ENCODE assay signal across 20 cellular contexts in genomic region chr17:48441862-48442261, GRCh38. TPM values are rescaled to one million over a fixed set of nuclear protein-coding genes. Genes with fewer than 3 reads are reported as not detected.
DNase-seq lines count a peak whose midpoint lies in the region; ATAC-seq and TF ChIP-seq lines count a peak whose summit lies in the region.
"Had no signal": no experiment of that assay in that cellular context is flagged by ENCODE, and none has a peak within 500 bp of the region (broad histone marks: within the 10 kb centered on the region; RNA-seq: fewer than 3 reads in every experiment).

No MANE protein-coding gene starts in this region.

- H3K9me3 ChIP-seq in HEK293 (ENCODE audit: control insufficient read depth, insufficient read depth, low read depth, low read length) = no peaks in the 10 kb centered on the region
- H3K9me3 ChIP-seq in naive thymus-derived CD4-positive, alpha-beta T cell (ENCODE audit: control insufficient read depth in 2 of 3, low read length in 3 of 3) = no peaks in the 10 kb centered on the region
- no peaks in the 10 kb centered on the region for H3K9me3 ChIP-seq in HAP-1
- H3K9me3 ChIP-seq: sigmoid colon, tibial artery had no signal

- H3K27ac ChIP-seq in HEK293 (ENCODE audit: extremely low read depth, low read depth, low read length) = no peak overlapping the region
- H3K27ac ChIP-seq in naive thymus-derived CD4-positive, alpha-beta T cell (ENCODE audit: low read depth, low read length) = peak overlapping the region; percentile 54
- H3K27ac ChIP-seq: 22Rv1, hepatocyte, sigmoid colon, SK-N-MC, tibial artery had no signal

- H3K27ac Mint-ChIP-seq in T-helper 1 cell treated with Interleukin-12 subunit alpha and Interleukin-12 subunit beta and Interleukin-4 antibody, amounts not matched to agents 30 μg/mL and 1 μg/mL, for 36 hours = peak overlapping the region; percentile 87
- peak overlapping the region; percentile 93 for H3K27ac Mint-ChIP-seq in activated T-helper 1 cell treated with anti-CD3 and anti-CD28 coated beads, Interleukin-12 subunit alpha, Interleukin-12 subunit beta, Interleukin-2, Interleukin-4 antibody, amounts not matched to agents 30 ng/mL and 10 ng/mL and 1 ng/mL, durations not matched to agents 14 hours and 24 hours and 36 hours
- H3K27ac Mint-ChIP-seq in naive thymus-derived CD4-positive, alpha-beta T cell = peak overlapping the region; percentile 69 to 96 (median 95)
- H3K27ac Mint-ChIP-seq: endodermal cell had no signal

- H3K4me3 ChIP-seq in HEK293 (ENCODE audit: low read depth, low read length) (no peak overlapping the region), HAP-1 (no peak overlapping the region)
- H3K4me3 ChIP-seq in naive thymus-derived CD4-positive, alpha-beta T cell (ENCODE audit: low read length) = peak overlapping the region; percentile 28
- H3K4me3 ChIP-seq: hepatocyte, sigmoid colon, tibial artery had no signal

- no peaks in the 10 kb centered on the region for H3K27me3 Mint-ChIP-seq in T-helper 1 cell treated with Interleukin-12 subunit alpha and Interleukin-12 subunit beta and Interleukin-4 antibody, amounts not matched to agents 30 μg/mL and 1 μg/mL, for 36 hours (ENCODE audit: low read depth)
- H3K27me3 Mint-ChIP-seq in activated T-helper 1 cell treated with anti-CD3 and anti-CD28 coated beads, Interleukin-12 subunit alpha, Interleukin-12 subunit beta, Interleukin-2, Interleukin-4 antibody, amounts not matched to agents 30 ng/mL and 10 ng/mL and 1 ng/mL, durations not matched to agents 14 hours and 24 hours and 36 hours (ENCODE audit: insufficient read depth) = no peaks in the 10 kb centered on the region
- no peaks in the 10 kb centered on the region for H3K27me3 Mint-ChIP-seq in naive thymus-derived CD4-positive, alpha-beta T cell

- in situ Hi-C loops in HAP-1 (cut with MboI; ENCODE audit: low sequenced_read_pairs) = no loop called here

- POLR2A ChIA-PET in HEK293 (lab: Yijun Ruan, JAX) = no interaction called here
- POLR2A ChIA-PET in naive thymus-derived CD4-positive, alpha-beta T cell (lab: Charles Lee) = interaction anchor here (0.5 to 15.2 kb wide), 9 partner anchors 9 to 351 kb away, joined by 3 to 183 read pairs (median 5); partner anchors contain the start of gene SKAP1

- peaks cover 76% of the 10 kb centered on the region for H3K4me1 Mint-ChIP-seq in T-helper 1 cell treated with Interleukin-12 subunit alpha and Interleukin-12 subunit beta and Interleukin-4 antibody, amounts not matched to agents 30 μg/mL and 1 μg/mL, for 36 hours (ENCODE audit: low read depth)
- peaks cover 86% of the 10 kb centered on the region for H3K4me1 Mint-ChIP-seq in activated T-helper 1 cell treated with anti-CD3 and anti-CD28 coated beads, Interleukin-12 subunit alpha, Interleukin-12 subunit beta, Interleukin-2, Interleukin-4 antibody, amounts not matched to agents 30 ng/mL and 10 ng/mL and 1 ng/mL, durations not matched to agents 14 hours and 24 hours and 36 hours (ENCODE audit: low read depth)
- peaks cover 74 to 97% (median 94%) of the 10 kb centered on the region in 7 donors for H3K4me1 Mint-ChIP-seq in naive thymus-derived CD4-positive, alpha-beta T cell

- H3K4me1 ChIP-seq in HEK293 (ENCODE audit: control insufficient read depth, insufficient read depth, low read length) (peaks cover 25% of the 10 kb centered on the region), HAP-1 (no peaks in the 10 kb centered on the region)
- peaks cover 87 to 91% of the 10 kb centered on the region in 2 donors for H3K4me1 ChIP-seq in naive thymus-derived CD4-positive, alpha-beta T cell (ENCODE audit: control insufficient read depth in 2 of 2, insufficient read depth in 2 of 2, low read length in 2 of 2)
- H3K4me1 ChIP-seq: sigmoid colon, tibial artery had no signal

- H3K27me3 ChIP-seq in naive thymus-derived CD4-positive, alpha-beta T cell (ENCODE audit: control insufficient read depth in 2 of 2, insufficient read depth in 2 of 2, low read length in 2 of 2) = no peaks in the 10 kb centered on the region
- peaks cover 41% of the 10 kb centered on the region for H3K27me3 ChIP-seq in HAP-1 (ENCODE audit: low read depth)
- H3K27me3 ChIP-seq: hepatocyte had no signal

- no peak for TF ChIP-seq CTCF in HEK293 (tag by site-specific recombination; IDR thresholded peaks at IDR 0.05)

- CTCF ChIA-PET in HEK293 (lab: Yijun Ruan, JAX) = interaction anchor here (1.1 to 1.3 kb wide), 2 partner anchors 15 to 179 kb away, joined by 4 to 5 read pairs; no protein-coding TSS in a partner anchor
- CTCF ChIA-PET in naive thymus-derived CD4-positive, alpha-beta T cell (lab: Charles Lee) = interaction anchor here (0.7 to 1.8 kb wide), 5 partner anchors 8 to 15 kb away, joined by 3 to 7 read pairs (median 4); no protein-coding TSS in a partner anchor

- ATAC-seq in naive thymus-derived CD4-positive, alpha-beta T cell = no peak
- ATAC-seq: PC-3 had no signal

- DNase-seq in T-helper 1 cell (no peak), HAP-1 (ENCODE audit: low spot score in 2 of 2) (no peak), NCI-H1694 treated with DMSO at 0.1 percent for 48 hours (lab: John Stamatoyannopoulos, UW) (no peak), AG08396 (ENCODE audit: low spot score) (no peak)
- DNase-seq in activated T-helper 1 cell treated with anti-CD3 and anti-CD28 coated beads, Interleukin-12 subunit alpha, Interleukin-12 subunit beta, Interleukin-2, Interleukin-4 antibody, amounts not matched to agents 30 ng/mL and 10 ng/mL and 1 ng/mL, durations not matched to agents 14 hours and 24 hours and 36 hours (ENCODE audit: low spot score) = no peak
- DNase-seq in naive thymus-derived CD4-positive, alpha-beta T cell = no peak
- DNase-seq: cerebellar nuclear complex, endodermal cell, NCI-H1048, NCI-H2107, NCI-H526, PC-3, sigmoid colon, tibial artery had no signal

- intact Hi-C loops in activated T-helper 1 cell treated with anti-CD3 and anti-CD28 coated beads, Interleukin-12 subunit alpha, Interleukin-12 subunit beta, Interleukin-2, Interleukin-4 antibody, amounts not matched to agents 30 ng/mL and 10 ng/mL and 1 ng/mL, durations not matched to agents 14 hours and 24 hours and 36 hours (cut with micrococcal nuclease) = loop anchor here (1.0 to 5.0 kb wide), 2 partner anchors 15 to 40 kb away; no protein-coding TSS in a partner anchor
- intact Hi-C loops in naive thymus-derived CD4-positive, alpha-beta T cell (cut with micrococcal nuclease) = loop anchor here (1.0 to 10.0 kb wide), 7 partner anchors 11 to 393 kb away; partner anchors contain the start of gene CALCOCO2 (in 1 of the 2)

- H3K4me3 Mint-ChIP-seq in T-helper 1 cell treated with Interleukin-12 subunit alpha and Interleukin-12 subunit beta and Interleukin-4 antibody, amounts not matched to agents 30 μg/mL and 1 μg/mL, for 36 hours = peak overlapping the region; percentile 54
- peak overlapping the region; percentile 59 for H3K4me3 Mint-ChIP-seq in activated T-helper 1 cell treated with anti-CD3 and anti-CD28 coated beads, Interleukin-12 subunit alpha, Interleukin-12 subunit beta, Interleukin-2, Interleukin-4 antibody, amounts not matched to agents 30 ng/mL and 10 ng/mL and 1 ng/mL, durations not matched to agents 14 hours and 24 hours and 36 hours
- peak overlapping the region; percentile 41 to 86 (median 70) for H3K4me3 Mint-ChIP-seq in naive thymus-derived CD4-positive, alpha-beta T cell
- H3K4me3 Mint-ChIP-seq: endodermal cell had no signal

- H3K9me3 Mint-ChIP-seq in T-helper 1 cell treated with Interleukin-12 subunit alpha and Interleukin-12 subunit beta and Interleukin-4 antibody, amounts not matched to agents 30 μg/mL and 1 μg/mL, for 36 hours = peaks cover 7% of the 10 kb centered on the region
- H3K9me3 Mint-ChIP-seq in activated T-helper 1 cell treated with anti-CD3 and anti-CD28 coated beads, Interleukin-12 subunit alpha, Interleukin-12 subunit beta, Interleukin-2, Interleukin-4 antibody, amounts not matched to agents 30 ng/mL and 10 ng/mL and 1 ng/mL, durations not matched to agents 14 hours and 24 hours and 36 hours = peaks cover 9% of the 10 kb centered on the region
- peaks cover 0 to 10% (median 0%) of the 10 kb centered on the region in 11 donors for H3K9me3 Mint-ChIP-seq in naive thymus-derived CD4-positive, alpha-beta T cell
- H3K9me3 Mint-ChIP-seq: endodermal cell had no signal

- H3K36me3 ChIP-seq in HEK293 (ENCODE audit: control insufficient read depth in 2 of 2, insufficient read depth in 1 of 2, low read length in 2 of 2) (no peaks in the 10 kb centered on the region), HAP-1 (replicated peaks) (no peaks in the 10 kb centered on the region)
- no peaks in the 10 kb centered on the region for H3K36me3 ChIP-seq in naive thymus-derived CD4-positive, alpha-beta T cell (ENCODE audit: control insufficient read depth in 2 of 3, insufficient read depth in 3 of 3, low read length in 3 of 3)
- H3K36me3 ChIP-seq: sigmoid colon, tibial artery had no signal

- peaks cover 13% of the 10 kb centered on the region for H3K36me3 Mint-ChIP-seq in T-helper 1 cell treated with Interleukin-12 subunit alpha and Interleukin-12 subunit beta and Interleukin-4 antibody, amounts not matched to agents 30 μg/mL and 1 μg/mL, for 36 hours (ENCODE audit: low read depth)
- H3K36me3 Mint-ChIP-seq in activated T-helper 1 cell treated with anti-CD3 and anti-CD28 coated beads, Interleukin-12 subunit alpha, Interleukin-12 subunit beta, Interleukin-2, Interleukin-4 antibody, amounts not matched to agents 30 ng/mL and 10 ng/mL and 1 ng/mL, durations not matched to agents 14 hours and 24 hours and 36 hours (ENCODE audit: low read depth) = peaks cover 12% of the 10 kb centered on the region
- peaks cover 0 to 26% (median 0%) of the 10 kb centered on the region in 5 donors for H3K36me3 Mint-ChIP-seq in naive thymus-derived CD4-positive, alpha-beta T cell
- H3K36me3 Mint-ChIP-seq: CD14-positive monocyte had no signal

TF ChIP-seq in HEK293, 187 proteins besides CTCF, POLR2A, EP300 and RAD21:
- TF ChIP-seq ZNF610 (tag by site-specific recombination; IDR thresholded peaks at IDR 0.05; ENCODE audit: borderline replicate concordance) (no peak), ZNF132 (tag by site-specific recombination; IDR thresholded peaks at IDR 0.05; ENCODE audit: borderline replicate concordance) (no peak), KLF1 (tag by site-specific recombination; IDR thresholded peaks at IDR 0.05) (0 out of 2 replicates have a peak, but pooled peaks have one; percentile 25), MZF1 (tag by site-specific recombination; IDR thresholded peaks at IDR 0.05; ENCODE audit: borderline replicate concordance) (peak; percentile 78; the same call in 1 of the 2 replicates)

RNA-seq across cellular contexts. Expression of gene SKAP1, which starts 11.8 kb away (rescaled TPM):
- total RNA-seq in activated T-helper 1 cell treated with anti-CD3 and anti-CD28 coated beads, Interleukin-12 subunit alpha, Interleukin-12 subunit beta, Interleukin-2, Interleukin-4 antibody, amounts not matched to agents 30 ng/mL and 10 ng/mL and 1 ng/mL, durations not matched to agents 14 hours and 24 hours and 36 hours = 48.7 and 51.9 TPM in 2 replicates
- total RNA-seq in naive thymus-derived CD4-positive, alpha-beta T cell = 100 to 1,000 TPM in 4 of 5 experiments, 10 to 100 TPM in 1; 99.3 to 117 (median 109) TPM
- 100 to 1,000 TPM; 254 to 289 TPM for polyA plus RNA-seq in naive thymus-derived CD4-positive, alpha-beta T cell
- total RNA-seq: PC-3 had no signal
